In genomic region chr1:89022167-89022959, GRCh38 we compare ENCODE assay signal across 8 cellular contexts. TPM values are rescaled to one million over a fixed set of nuclear protein-coding genes. Genes with fewer than 3 reads are reported as not detected.
DNase-seq lines count a peak whose midpoint lies in the region; ATAC-seq and TF ChIP-seq lines count a peak whose summit lies in the region.

GBP3 (minus strand) TSS chr1:89022866; CDS start chr1:89020721, 2,145 bp downstream.

- H3K27ac ChIP-seq in KOPT-K1 (ENCODE audit: low read depth, low read length, poor library complexity, severe bottlenecking) (peak within 1 kb of the TSS; percentile 90), esophagus squamous epithelium (peak within 1 kb of the TSS; percentile 82 to 90 (median 88))

- TF ChIP-seq CTCF in esophagus squamous epithelium (IDR thresholded peaks at IDR 0.05) = no peak

- WGBS in esophagus squamous epithelium, 2 donors = 4 to 7% methylated on average over 5 of the region's 5 CpGs

- no peaks in the 10 kb centered on the region for H3K27me3 ChIP-seq in esophagus squamous epithelium

- TF ChIP-seq POLR2A in esophagus squamous epithelium (IDR thresholded peaks at IDR 0.05) = no peak

- peaks cover 2 to 58% (median 13%) of the 10 kb centered on the region in 3 donors for H3K4me1 ChIP-seq in esophagus squamous epithelium

- H3K4me3 ChIP-seq in esophagus squamous epithelium = peak within 1 kb of the TSS; percentile 20 to 70 (median 50)

- peak; percentile 70 for DNase-seq in GM03348 (ENCODE audit: low spot score)
- no peak for DNase-seq in esophagus squamous epithelium (lab: John Stamatoyannopoulos, UW)
- peak; percentile 44 for DNase-seq in non-pigmented ciliary epithelial cell (ENCODE audit: low read depth)
- no peak for DNase-seq in NCI-H187 (lab: John Stamatoyannopoulos, UW)
- DNase-seq in DMS 273 treated with DMSO at 0.1 percent for 48 hours (lab: John Stamatoyannopoulos, UW) = no peak

- intact Hi-C loops in T-helper 2 cell treated with Interferon-gamma antibody and Interleukin-4, amounts not matched to agents 100 ng/mL and 5 ng/mL, for 36 hours (cut with micrococcal nuclease) = loop anchor here (1.0 kb wide), 2 partner anchors 43 to 176 kb away; partner anchors contain the start of genes GBP1 and GBP4
- intact Hi-C loops in esophagus squamous epithelium (cut with DNase I) = no loop called here

- H3K36me3 ChIP-seq in KOPT-K1 (ENCODE audit: insufficient read depth, low read length) (peaks cover 31% of the 10 kb centered on the region), esophagus squamous epithelium (peaks cover 0 to 19% (median 0%) of the 10 kb centered on the region in 3 donors)

- peak; percentile 78 for ATAC-seq in GM21619 (IDR thresholded peaks at IDR 0.05; ENCODE audit: unreplicated experiment)

- peaks cover 10% of the 10 kb centered on the region for H3K9me3 ChIP-seq in KOPT-K1 (ENCODE audit: insufficient read depth, low read length, poor library complexity, severe bottlenecking)
- no peaks in the 10 kb centered on the region for H3K9me3 ChIP-seq in esophagus squamous epithelium

RNA-seq across cellular contexts. Expression of gene GBP3, which starts in this region (rescaled TPM):
- 34.0 and 34.5 TPM in 2 replicates for total RNA-seq in T-helper 2 cell treated with Interferon-gamma antibody and Interleukin-4, amounts not matched to agents 100 ng/mL and 5 ng/mL, for 36 hours
- total RNA-seq in esophagus squamous epithelium = 10 to 100 TPM in 3 of 4 donors, 1 to 10 TPM in 1; 9.6 to 16.7 (median 12.9) TPM

Comparison
In these comparisons a context has a peak if more than half of its experiments do, and no peak if none do; other contexts are left out.
1. DNase-seq: peak in GM03348 (single experiment) and non-pigmented ciliary epithelial cell (single experiment); none in esophagus squamous epithelium (single experiment), NCI-H187 (0 of 2) and DMS 273 treated with DMSO at 0.1 percent for 48 hours (single experiment).